Comparison of ENCODE assay signal across 8 cellular contexts in genomic region chr20:62921119-62921687, GRCh38. TPM values are rescaled to one million over a fixed set of nuclear protein-coding genes. Genes with fewer than 3 reads are reported as not detected.
A peak's percentile ranks its signal among the peaks of the same experiment; 100 is the strongest.
DNase-seq lines count a peak whose midpoint lies in the region; ATAC-seq and TF ChIP-seq lines count a peak whose summit lies in the region.

No MANE protein-coding gene starts in this region.

- H3K9me3 Mint-ChIP-seq in memory B cell: no peaks in the 10 kb centered on the region

- H3K9me3 ChIP-seq in thymus (ENCODE audit: control insufficient read depth): no peaks in the 10 kb centered on the region

- DNase-seq in NCI-H2171 treated with DMSO at 0.1 percent for 48 hours (lab: John Stamatoyannopoulos, UW): peak; percentile 15
- DNase-seq in NCI-H2171 (lab: John Stamatoyannopoulos, UW): no peak
- DNase-seq in NCI-H2107 treated with DMSO at 0.1 percent for 48 hours (lab: John Stamatoyannopoulos, UW; ENCODE audit: unreplicated experiment): peak; percentile 67
- DNase-seq in activated CD4-positive, CD25-positive, alpha-beta regulatory T cell treated with anti-CD3 and anti-CD28 coated beads, Interleukin-2, amount 50 U/mL, for 16 hours (ENCODE audit: low read depth, low spot score): peak; percentile 49
- peak; percentile 78 for DNase-seq in choroid plexus epithelial cell (ENCODE audit: low read depth)
- DNase-seq in memory B cell (ENCODE audit: low spot score in 2 of 2): peak in 1 of 2 donors; percentile 35
- no peak for DNase-seq in Ammon's horn (ENCODE audit: low spot score)

- 63% methylated on average over 8 of the region's 8 CpGs for WGBS in thymus

- peaks cover 60% of the 10 kb centered on the region for H3K4me1 Mint-ChIP-seq in memory B cell

- no peaks in the 10 kb centered on the region for H3K27me3 ChIP-seq in thymus (ENCODE audit: control insufficient read depth, insufficient read depth)

- H3K36me3 Mint-ChIP-seq in memory B cell: no peaks in the 10 kb centered on the region

- H3K4me3 Mint-ChIP-seq in memory B cell: peak overlapping the region; percentile 65

- H3K4me3 ChIP-seq in choroid plexus epithelial cell (ENCODE audit: low read depth, low read length) (no peak overlapping the region), thymus (ENCODE audit: low read length) (no peak overlapping the region)

- H3K27me3 Mint-ChIP-seq in memory B cell: no peaks in the 10 kb centered on the region

- no peaks in the 10 kb centered on the region for H3K36me3 ChIP-seq in thymus (ENCODE audit: control insufficient read depth, insufficient read depth)

- peak; percentile 77 for TF ChIP-seq CTCF in choroid plexus epithelial cell (conservative IDR thresholded peaks at IDR 0.05; ENCODE audit: low read depth, low read length)

- H3K4me1 ChIP-seq in thymus (ENCODE audit: control insufficient read depth, insufficient read depth, low read length): peaks cover 59% of the 10 kb centered on the region

- H3K27ac Mint-ChIP-seq in memory B cell: peak overlapping the region; percentile 19

- peak; percentile 54 for ATAC-seq in memory B cell (ENCODE audit: low read depth)

- H3K27ac ChIP-seq in thymus (ENCODE audit: low read depth): peak overlapping the region; percentile 70

RNA-seq across cellular contexts. Expression of gene DIDO1, which starts 5.1 kb away (rescaled TPM):
- 33.2 TPM for polyA plus RNA-seq in thymus

RNA-seq across cellular contexts. Expression of gene GID8, which starts 16.7 kb away (rescaled TPM):
- polyA plus RNA-seq in thymus: 24.0 TPM

RNA-seq across cellular contexts. Expression of gene SLC17A9, which starts 31.3 kb away (rescaled TPM):
- polyA plus RNA-seq in thymus: 10.0 TPM

RNA-seq across cellular contexts. Expression of gene TCFL5, which starts 59.6 kb away (rescaled TPM):
- 10.9 TPM for polyA plus RNA-seq in thymus

Comparison
In these comparisons a context has a peak if more than half of its experiments do, and no peak if none do; other contexts are left out.
1. DNase-seq: peak in NCI-H2171 treated with DMSO at 0.1 percent for 48 hours (single experiment), NCI-H2107 treated with DMSO at 0.1 percent for 48 hours (single experiment), activated CD4-positive, CD25-positive, alpha-beta regulatory T cell treated with anti-CD3 and anti-CD28 coated beads, Interleukin-2, amount 50 U/mL, for 16 hours (single experiment) and choroid plexus epithelial cell (single experiment); none in NCI-H2171 (single experiment) and Ammon's horn (single experiment).